In the genomic region with DNA sequence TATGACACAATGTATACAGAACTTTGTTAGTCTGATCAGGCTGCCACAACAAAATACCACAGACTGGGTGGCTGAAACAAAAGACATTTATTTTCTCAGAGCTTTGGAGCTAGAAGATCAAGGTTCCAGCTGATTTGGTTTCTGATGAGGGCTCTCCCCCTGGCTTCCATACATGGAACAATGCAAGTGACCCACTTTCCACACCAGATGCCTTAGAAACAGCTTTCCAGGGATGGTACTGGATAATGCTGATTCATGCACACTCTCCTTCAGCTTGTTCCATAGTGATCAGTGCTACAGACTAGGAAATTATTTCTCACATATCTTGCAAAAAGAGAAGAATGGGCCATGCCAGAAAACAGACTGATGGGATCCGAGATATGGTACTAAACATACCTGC, we compare ENCODE assay signal across 28 cellular contexts.
DNase-seq lines count a peak whose midpoint lies in the region; TF ChIP-seq lines count a peak whose summit lies in the region.
"Had no signal": no experiment of that assay in that cellular context is flagged by ENCODE, and none has a peak within 500 bp of the region (broad histone marks: within the 10 kb centered on the region; RNA-seq: fewer than 3 reads in every experiment).

No MANE protein-coding gene starts in this region.

- H3K4me1 Mint-ChIP-seq in endodermal cell = peaks cover 16% of the 10 kb centered on the region
- peaks cover 4% of the 10 kb centered on the region for H3K4me1 Mint-ChIP-seq in neural crest cell
- H3K4me1 Mint-ChIP-seq: CD4-positive, CD25-positive, alpha-beta regulatory T cell; GM23338; naive B cell; stimulated activated naive B cell treated with anti-CD40 and anti-IgM and Interleukin-4, amounts not matched to agents 10 μg/mL and 1 μg/mL and 100 μg/mL, for 72 hours had no signal

- H3K4me1 ChIP-seq in endodermal cell (ENCODE audit: control insufficient read depth, insufficient read depth, low read length) = no peaks in the 10 kb centered on the region
- H3K4me1 ChIP-seq: heart right ventricle, SJSA1 had no signal

- H3K27ac Mint-ChIP-seq in endodermal cell (no peak overlapping the region), neural crest cell (ENCODE audit: unreplicated experiment) (peak overlapping the region; percentile 12)
- H3K27ac Mint-ChIP-seq: activated CD8-positive, alpha-beta T cell treated with anti-CD3 and anti-CD28 coated beads, Interleukin-2, amount 10 ng/mL, durations not matched to agents 7 days and 5 days; CD4-positive, CD25-positive, alpha-beta regulatory T cell; GM23338; stimulated activated naive B cell treated with anti-CD40 and anti-IgM and Interleukin-4, amounts not matched to agents 10 μg/mL and 1 μg/mL and 100 μg/mL, for 72 hours; T-helper 1 cell treated with Interleukin-12 subunit alpha and Interleukin-12 subunit beta and Interleukin-4 antibody, amounts not matched to agents 30 μg/mL and 1 μg/mL, for 36 hours had no signal

- H3K9me3 Mint-ChIP-seq in endodermal cell = no peaks in the 10 kb centered on the region
- H3K9me3 Mint-ChIP-seq in neural crest cell = peaks cover 3% of the 10 kb centered on the region
- H3K9me3 Mint-ChIP-seq: GM23338; T-helper 1 cell treated with Interleukin-12 subunit alpha and Interleukin-12 subunit beta and Interleukin-4 antibody, amounts not matched to agents 30 μg/mL and 1 μg/mL, for 36 hours had no signal

- H3K27ac ChIP-seq in endodermal cell (ENCODE audit: low read depth, low read length) = no peak overlapping the region
- H3K27ac ChIP-seq: heart right ventricle, SJSA1, thoracic aorta had no signal

- WGBS in endodermal cell (ENCODE audit: insufficient coverage in 1 of 2, insufficient read length in 1 of 2), 2 experiments = 80 to 84% methylated on average over 1 of the region's 1 CpG

- no peak overlapping the region for H3K4me3 ChIP-seq in endodermal cell (ENCODE audit: low read length)
- H3K4me3 ChIP-seq: GM23338, heart right ventricle, SJSA1, smooth muscle cell, thoracic aorta had no signal

- H3K27me3 Mint-ChIP-seq in endodermal cell (ENCODE audit: insufficient read depth) (peaks cover 7% of the 10 kb centered on the region), neural crest cell (ENCODE audit: low read depth) (no peaks in the 10 kb centered on the region)
- H3K27me3 Mint-ChIP-seq: CD4-positive, CD25-positive, alpha-beta regulatory T cell; stimulated activated naive B cell treated with anti-CD40 and anti-IgM and Interleukin-4, amounts not matched to agents 10 μg/mL and 1 μg/mL and 100 μg/mL, for 72 hours had no signal

- DNase-seq in AG20443 (ENCODE audit: low spot score) = peak; percentile 17
- DNase-seq in RPMI7951 (ENCODE audit: low read depth) = peak; percentile 17
- DNase-seq in endodermal cell = no peak
- no peak for DNase-seq in neural crest cell (ENCODE audit: low read depth, low spot score)
- DNase-seq in NK-92 (lab: John Stamatoyannopoulos, UW; ENCODE audit: unreplicated experiment) = no peak
- DNase-seq in activated naive CD4-positive, alpha-beta T cell treated with Interleukin-2 at 50 U/mL for 16 hours = no peak
- DNase-seq in NOMO-1 treated with DMSO at 0.1 percent for 48 hours (lab: John Stamatoyannopoulos, UW; ENCODE audit: unreplicated experiment) = no peak
- no peak for DNase-seq in activated naive CD4-positive, alpha-beta T cell (lab: John Stamatoyannopoulos, UW)
- DNase-seq: ACHN; activated CD8-positive, alpha-beta T cell treated with anti-CD3 and anti-CD28 coated beads, Interleukin-2, amount 10 ng/mL, durations not matched to agents 7 days and 5 days; activated gamma-delta T cell; activated T-cell treated with anti-CD3 and anti-CD28 coated beads for 4 hours; CD4-positive, CD25-positive, alpha-beta regulatory T cell; cortex of kidney; heart right ventricle; KG1; left cardiac atrium; naive B cell; NCI-H1436; NCI-H510A treated with DMSO at 0.1 percent for 48 hours; occipital lobe; stimulated activated CD4-positive, alpha-beta T cell treated with anti-CD3 and anti-CD28 coated beads, Interleukin-2, amount 100 ng/mL, for 48 hours; stimulated activated naive B cell treated with anti-CD40 and anti-IgM and Interleukin-4, amounts not matched to agents 10 μg/mL and 1 μg/mL and 100 μg/mL, for 72 hours had no signal

- H3K36me3 ChIP-seq in endodermal cell (ENCODE audit: control insufficient read depth, insufficient read depth, low read length) = no peaks in the 10 kb centered on the region
- H3K36me3 ChIP-seq: heart right ventricle, SJSA1, thoracic aorta had no signal

- no peaks in the 10 kb centered on the region for H3K9me3 ChIP-seq in endodermal cell (ENCODE audit: control insufficient read depth, low read length)
- H3K9me3 ChIP-seq: heart right ventricle, thoracic aorta had no signal

- H3K36me3 Mint-ChIP-seq in endodermal cell (ENCODE audit: low read depth) = no peaks in the 10 kb centered on the region
- no peaks in the 10 kb centered on the region for H3K36me3 Mint-ChIP-seq in neural crest cell (ENCODE audit: low read depth)
- H3K36me3 Mint-ChIP-seq: CD4-positive, CD25-positive, alpha-beta regulatory T cell; naive B cell; stimulated activated naive B cell treated with anti-CD40 and anti-IgM and Interleukin-4, amounts not matched to agents 10 μg/mL and 1 μg/mL and 100 μg/mL, for 72 hours had no signal

- no peak overlapping the region for H3K4me3 Mint-ChIP-seq in endodermal cell
- H3K4me3 Mint-ChIP-seq in neural crest cell = no peak overlapping the region
- H3K4me3 Mint-ChIP-seq: activated CD8-positive, alpha-beta T cell treated with anti-CD3 and anti-CD28 coated beads, Interleukin-2, amount 10 ng/mL, durations not matched to agents 7 days and 5 days; CD4-positive, CD25-positive, alpha-beta regulatory T cell; GM23338; naive B cell; stimulated activated naive B cell treated with anti-CD40 and anti-IgM and Interleukin-4, amounts not matched to agents 10 μg/mL and 1 μg/mL and 100 μg/mL, for 72 hours; T-helper 1 cell treated with Interleukin-12 subunit alpha and Interleukin-12 subunit beta and Interleukin-4 antibody, amounts not matched to agents 30 μg/mL and 1 μg/mL, for 36 hours had no signal

- no peak overlapping the region for H3K9ac ChIP-seq in endodermal cell (ENCODE audit: extremely low read depth, low read length, poor library complexity, severe bottlenecking)

- peak; percentile 62 for TF ChIP-seq CTCF in endodermal cell (conservative IDR thresholded peaks at IDR 0.05)
- TF ChIP-seq CTCF in neural crest cell (conservative IDR thresholded peaks at IDR 0.05) = no peak

- no peaks in the 10 kb centered on the region for H3K27me3 ChIP-seq in endodermal cell (ENCODE audit: control insufficient read depth, insufficient read depth, low read length, poor library complexity, severe bottlenecking)
- H3K27me3 ChIP-seq: heart right ventricle, SJSA1 had no signal

Comparison
In these comparisons a context has a peak if more than half of its experiments do, and no peak if none do; other contexts are left out.
1. DNase-seq: peak in AG20443 (single experiment) and RPMI7951 (single experiment); none in endodermal cell (single experiment), neural crest cell (single experiment), NK-92 (single experiment), activated naive CD4-positive, alpha-beta T cell treated with Interleukin-2 at 50 U/mL for 16 hours (single experiment), NOMO-1 treated with DMSO at 0.1 percent for 48 hours (single experiment) and activated naive CD4-positive, alpha-beta T cell (0 of 4).